Comparison of ENCODE assay signal across 1 cellular context in the genomic region with DNA sequence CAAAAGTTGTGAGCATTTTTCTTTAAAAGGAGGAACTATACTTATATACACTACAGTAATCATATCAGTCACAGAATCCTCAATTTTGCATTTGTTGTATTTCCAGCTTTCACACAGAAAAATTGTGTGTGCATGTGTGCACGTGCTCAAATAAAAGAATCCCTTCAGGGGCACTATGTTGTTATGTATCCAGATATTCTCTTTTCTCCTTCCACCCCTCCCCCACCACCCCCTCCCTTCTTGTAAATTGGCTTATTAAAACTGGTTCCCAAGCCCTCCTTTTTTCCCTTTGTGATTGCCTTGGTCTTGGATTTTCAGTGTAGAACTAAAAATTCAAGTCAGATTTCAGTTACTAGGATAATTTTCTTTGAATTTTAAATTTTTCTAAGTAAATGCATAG.
TF ChIP-seq lines count a peak whose summit lies in the region.

No MANE protein-coding gene starts in this region.

TF ChIP-seq in neural cell, 6 proteins besides CTCF, POLR2A, EP300 and RAD21 (continued from another document):
- TF ChIP-seq, protein P1, sequence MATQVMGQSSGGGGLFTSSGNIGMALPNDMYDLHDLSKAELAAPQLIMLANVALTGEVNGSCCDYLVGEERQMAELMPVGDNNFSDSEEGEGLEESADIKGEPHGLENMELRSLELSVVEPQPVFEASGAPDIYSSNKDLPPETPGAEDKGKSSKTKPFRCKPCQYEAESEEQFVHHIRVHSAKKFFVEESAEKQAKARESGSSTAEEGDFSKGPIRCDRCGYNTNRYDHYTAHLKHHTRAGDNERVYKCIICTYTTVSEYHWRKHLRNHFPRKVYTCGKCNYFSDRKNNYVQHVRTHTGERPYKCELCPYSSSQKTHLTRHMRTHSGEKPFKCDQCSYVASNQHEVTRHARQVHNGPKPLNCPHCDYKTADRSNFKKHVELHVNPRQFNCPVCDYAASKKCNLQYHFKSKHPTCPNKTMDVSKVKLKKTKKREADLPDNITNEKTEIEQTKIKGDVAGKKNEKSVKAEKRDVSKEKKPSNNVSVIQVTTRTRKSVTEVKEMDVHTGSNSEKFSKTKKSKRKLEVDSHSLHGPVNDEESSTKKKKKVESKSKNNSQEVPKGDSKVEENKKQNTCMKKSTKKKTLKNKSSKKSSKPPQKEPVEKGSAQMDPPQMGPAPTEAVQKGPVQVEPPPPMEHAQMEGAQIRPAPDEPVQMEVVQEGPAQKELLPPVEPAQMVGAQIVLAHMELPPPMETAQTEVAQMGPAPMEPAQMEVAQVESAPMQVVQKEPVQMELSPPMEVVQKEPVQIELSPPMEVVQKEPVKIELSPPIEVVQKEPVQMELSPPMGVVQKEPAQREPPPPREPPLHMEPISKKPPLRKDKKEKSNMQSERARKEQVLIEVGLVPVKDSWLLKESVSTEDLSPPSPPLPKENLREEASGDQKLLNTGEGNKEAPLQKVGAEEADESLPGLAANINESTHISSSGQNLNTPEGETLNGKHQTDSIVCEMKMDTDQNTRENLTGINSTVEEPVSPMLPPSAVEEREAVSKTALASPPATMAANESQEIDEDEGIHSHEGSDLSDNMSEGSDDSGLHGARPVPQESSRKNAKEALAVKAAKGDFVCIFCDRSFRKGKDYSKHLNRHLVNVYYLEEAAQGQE (IDR thresholded peaks at IDR 0.05; ENCODE audit: borderline replicate concordance): no peak
- TF ChIP-seq SMC3 (conservative IDR thresholded peaks at IDR 0.05; ENCODE audit: poor library complexity): no peak
- no peak for TF ChIP-seq MXI1 (conservative IDR thresholded peaks at IDR 0.05; ENCODE audit: poor library complexity, severe bottlenecking)
- no peak for TF ChIP-seq POLR2AphosphoS5 (IDR thresholded peaks at IDR 0.05)
- no peak for TF ChIP-seq TAF1 (IDR thresholded peaks at IDR 0.05; ENCODE audit: low read depth)
